Comparison of ENCODE assay signal across 17 cellular contexts in genomic region chr3:152892446-152892845, GRCh38. TPM values are rescaled to one million over a fixed set of nuclear protein-coding genes. Genes with fewer than 3 reads are reported as not detected.
DNase-seq lines count a peak whose midpoint lies in the region; ATAC-seq, FAIRE-seq and TF ChIP-seq lines count a peak whose summit lies in the region.
"Had no signal": no experiment of that assay in that cellular context is flagged by ENCODE, and none has a peak within 500 bp of the region (broad histone marks: within the 10 kb centered on the region; RNA-seq: fewer than 3 reads in every experiment).

No MANE protein-coding gene starts in this region.

- H3K4me1 Mint-ChIP-seq in stimulated activated effector memory CD8-positive, alpha-beta T cell treated with anti-CD3 and anti-CD28 coated beads, Interleukin-12 subunit alpha, Interleukin-12 subunit beta, amount 100 ng/mL, for 72 hours: no peaks in the 10 kb centered on the region
- H3K4me1 Mint-ChIP-seq: CD4-positive, alpha-beta memory T cell; GM23338; H9 had no signal

- no peak for DNase-seq in HTR-8/SVneo (ENCODE audit: insufficient read length, low spot score)
- peak in 1 of 2 donors; percentile 18 for DNase-seq in left colon
- DNase-seq in stimulated activated effector memory CD8-positive, alpha-beta T cell treated with anti-CD3 and anti-CD28 coated beads, Interleukin-12 subunit alpha, Interleukin-12 subunit beta, amount 100 ng/mL, for 72 hours (ENCODE audit: low spot score in 2 of 2): no peak
- no peak for DNase-seq in pancreas
- DNase-seq in cerebellum (ENCODE audit: low spot score): no peak
- DNase-seq in GM12892 (ENCODE audit: insufficient read length): no peak
- DNase-seq: C1 segment of cervical spinal cord; Caco-2; CD4-positive, alpha-beta memory T cell; DMS153; DND-41; H9; HFFc6 had no signal

- H3K4me3 Mint-ChIP-seq in stimulated activated effector memory CD8-positive, alpha-beta T cell treated with anti-CD3 and anti-CD28 coated beads, Interleukin-12 subunit alpha, Interleukin-12 subunit beta, amount 100 ng/mL, for 72 hours: no peak overlapping the region
- H3K4me3 Mint-ChIP-seq: CD4-positive, alpha-beta memory T cell; GM23338; H9; HFFc6 had no signal

- no peak for TF ChIP-seq CTCF in pancreas (IDR thresholded peaks at IDR 0.05)

- FAIRE-seq in HTR-8/SVneo (lab: Jason Lieb, UNC): peak; percentile 31
- FAIRE-seq in pancreas (lab: Jason Lieb, UNC): no peak
- FAIRE-seq in GM12892 (lab: Jason Lieb, UNC): no peak
- FAIRE-seq: G401.6 had no signal

- no peaks in the 10 kb centered on the region for H3K9me3 ChIP-seq in pancreas
- H3K9me3 ChIP-seq: Caco-2 had no signal

- peaks cover 3% of the 10 kb centered on the region for H3K9me3 Mint-ChIP-seq in stimulated activated effector memory CD8-positive, alpha-beta T cell treated with anti-CD3 and anti-CD28 coated beads, Interleukin-12 subunit alpha, Interleukin-12 subunit beta, amount 100 ng/mL, for 72 hours

- intact Hi-C loops in left colon (cut with DNase I, micrococcal nuclease) (no loop called here), pancreas (cut with DNase I) (no loop called here)

- no peaks in the 10 kb centered on the region for H3K36me3 ChIP-seq in pancreas

- H3K27ac Mint-ChIP-seq in stimulated activated effector memory CD8-positive, alpha-beta T cell treated with anti-CD3 and anti-CD28 coated beads, Interleukin-12 subunit alpha, Interleukin-12 subunit beta, amount 100 ng/mL, for 72 hours: no peak overlapping the region
- H3K27ac Mint-ChIP-seq: CD4-positive, alpha-beta memory T cell; GM23338; H9; HFFc6 had no signal

- H3K36me3 Mint-ChIP-seq in stimulated activated effector memory CD8-positive, alpha-beta T cell treated with anti-CD3 and anti-CD28 coated beads, Interleukin-12 subunit alpha, Interleukin-12 subunit beta, amount 100 ng/mL, for 72 hours: no peaks in the 10 kb centered on the region
- H3K36me3 Mint-ChIP-seq: CD4-positive, alpha-beta memory T cell had no signal

- no peak for TF ChIP-seq POLR2A in GM12892 (IDR thresholded peaks at IDR 0.05; ENCODE audit: low read depth, low read length)

- no peak overlapping the region for H3K4me3 ChIP-seq in pancreas
- H3K4me3 ChIP-seq: GM23338 had no signal

- H3K27ac ChIP-seq in pancreas: no peak overlapping the region

- ATAC-seq in left colon (peak; percentile 98), pancreas (no peak)
- peak; percentile 26 for ATAC-seq in stimulated activated effector memory CD8-positive, alpha-beta T cell treated with anti-CD3 and anti-CD28 coated beads, Interleukin-12 subunit alpha, Interleukin-12 subunit beta, amount 100 ng/mL, for 72 hours
- ATAC-seq: GM23338, HCT116 had no signal

- H3K27me3 ChIP-seq in pancreas: peaks cover 0 to 6% (median 0%) of the 10 kb centered on the region in 4 donors

- no peaks in the 10 kb centered on the region for H3K4me1 ChIP-seq in pancreas
- H3K4me1 ChIP-seq: Caco-2 had no signal

RNA-seq across cellular contexts. Expression of gene P2RY1, which starts 57.5 kb away (rescaled TPM):
- 10 to 100 TPM; 15.6 to 23.8 TPM for total RNA-seq in left colon
- 1 to 10 TPM; 1.6 to 5.4 (median 3.8) TPM for total RNA-seq in pancreas
- polyA plus RNA-seq in pancreas: 10 to 100 TPM in 1 of 2 donors, 1 to 10 TPM in 1; 2.9 to 15.1 TPM
- 32.8 TPM for total RNA-seq in cerebellum
- polyA plus RNA-seq in GM12892 (2012; ENCODE audit: missing spikeins): 2.8 TPM
- total RNA-seq: HFFc6 had no signal
- polyA plus RNA-seq: BJ; CD4-positive, alpha-beta memory T cell had no signal

Comparison
In these comparisons a context has a peak if more than half of its experiments do, and no peak if none do; other contexts are left out.
1. ATAC-seq: peak in left colon (single experiment) and stimulated activated effector memory CD8-positive, alpha-beta T cell treated with anti-CD3 and anti-CD28 coated beads, Interleukin-12 subunit alpha, Interleukin-12 subunit beta, amount 100 ng/mL, for 72 hours (single experiment); none in pancreas (0 of 4).